18 cellular contexts compared by ENCODE assay signal in the genomic region with DNA sequence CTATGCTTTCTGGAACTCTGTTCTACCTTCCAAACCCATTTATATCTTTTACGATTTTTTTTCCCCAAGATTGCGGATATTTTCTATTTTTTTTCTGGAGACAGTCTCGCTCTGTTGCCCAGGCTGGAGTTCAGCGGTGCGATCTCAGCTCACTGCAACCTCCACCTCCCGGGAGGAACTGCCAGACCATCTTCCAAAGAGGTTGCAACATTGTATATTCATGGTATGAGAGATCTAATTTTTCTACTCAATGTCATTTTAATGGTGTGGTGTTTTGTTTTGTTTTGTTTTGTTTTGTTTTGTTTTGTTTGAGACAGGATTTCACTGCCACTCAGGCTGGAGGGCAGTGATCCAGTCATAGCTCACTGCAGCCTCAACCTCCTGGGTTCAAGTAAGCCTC. TPM values are rescaled to one million over a fixed set of nuclear protein-coding genes. Genes with fewer than 3 reads are reported as not detected.
DNase-seq lines count a peak whose midpoint lies in the region; ATAC-seq and TF ChIP-seq lines count a peak whose summit lies in the region.
"Had no signal": no experiment of that assay in that cellular context is flagged by ENCODE, and none has a peak within 500 bp of the region (broad histone marks: within the 10 kb centered on the region; RNA-seq: fewer than 3 reads in every experiment).

No MANE protein-coding gene starts in this region.

- H2AFZ ChIP-seq in GM23338 = 0 out of 2 replicates have a peak overlapping the region, but pooled peaks have one; percentile 28

- H3K9ac ChIP-seq in BLaER1 = no peak overlapping the region

- no peaks in the 10 kb centered on the region for H3K9me3 ChIP-seq in BLaER1

- no peaks in the 10 kb centered on the region for H3K79me2 ChIP-seq in GM23338 (replicated peaks; ENCODE audit: insufficient read depth)

- H3K27me3 Mint-ChIP-seq in GM23338 (ENCODE audit: insufficient read depth, low read depth, poor library complexity) = peaks cover 3% of the 10 kb centered on the region
- H3K27me3 Mint-ChIP-seq in nephron progenitor cell (ENCODE audit: low read depth, poor library complexity) = peaks cover 20% of the 10 kb centered on the region
- H3K27me3 Mint-ChIP-seq in stimulated activated memory B cell treated with anti-CD40 and anti-IgM and Interleukin-4, amounts not matched to agents 10 μg/mL and 1 μg/mL and 100 μg/mL, for 72 hours = peaks cover 14% of the 10 kb centered on the region

- H3K9me3 Mint-ChIP-seq in GM23338 (no peaks in the 10 kb centered on the region), nephron progenitor cell (no peaks in the 10 kb centered on the region)
- H3K9me3 Mint-ChIP-seq in stimulated activated memory B cell treated with anti-CD40 and anti-IgM and Interleukin-4, amounts not matched to agents 10 μg/mL and 1 μg/mL and 100 μg/mL, for 72 hours = no peaks in the 10 kb centered on the region
- H3K9me3 Mint-ChIP-seq: CD4-positive, alpha-beta memory T cell; H9; HFFc6 had no signal

- peak overlapping the region; percentile 14 for H3K4me2 ChIP-seq in BLaER1
- no peak overlapping the region for H3K4me2 ChIP-seq in GM23338

- H3K27ac ChIP-seq in BLaER1 = no peak overlapping the region
- no peak overlapping the region for H3K27ac ChIP-seq in GM23338 (ENCODE audit: low read depth)
- H3K27ac ChIP-seq: 22Rv1 had no signal

- H3K27ac Mint-ChIP-seq in GM23338 = no peak overlapping the region
- H3K27ac Mint-ChIP-seq in nephron progenitor cell = peak overlapping the region; percentile 24
- H3K27ac Mint-ChIP-seq in stimulated activated memory B cell treated with anti-CD40 and anti-IgM and Interleukin-4, amounts not matched to agents 10 μg/mL and 1 μg/mL and 100 μg/mL, for 72 hours = no peak overlapping the region
- H3K27ac Mint-ChIP-seq: B cell; CD4-positive, alpha-beta memory T cell; HFFc6 had no signal

- ATAC-seq in GM23338 (no peak), HG03432 (IDR thresholded peaks at IDR 0.05; ENCODE audit: unreplicated experiment) (no peak)
- ATAC-seq in stimulated activated memory B cell treated with anti-CD40 and anti-IgM and Interleukin-4, amounts not matched to agents 10 μg/mL and 1 μg/mL and 100 μg/mL, for 72 hours = no peak

- H3K27me3 ChIP-seq in BLaER1 = no peaks in the 10 kb centered on the region
- no peaks in the 10 kb centered on the region for H3K27me3 ChIP-seq in GM23338 (ENCODE audit: insufficient read depth)

- H4K20me1 ChIP-seq in BLaER1 (no peaks in the 10 kb centered on the region), GM23338 (replicated peaks; ENCODE audit: insufficient read depth) (no peaks in the 10 kb centered on the region)

- no peak overlapping the region for H3K4me3 Mint-ChIP-seq in GM23338
- no peak overlapping the region for H3K4me3 Mint-ChIP-seq in nephron progenitor cell
- no peak overlapping the region for H3K4me3 Mint-ChIP-seq in stimulated activated memory B cell treated with anti-CD40 and anti-IgM and Interleukin-4, amounts not matched to agents 10 μg/mL and 1 μg/mL and 100 μg/mL, for 72 hours
- H3K4me3 Mint-ChIP-seq: B cell; CD4-positive, alpha-beta memory T cell; H9; HFFc6 had no signal

- H3K36me3 Mint-ChIP-seq in GM23338 (ENCODE audit: low read depth) (no peaks in the 10 kb centered on the region), nephron progenitor cell (ENCODE audit: low read depth) (no peaks in the 10 kb centered on the region)
- no peaks in the 10 kb centered on the region for H3K36me3 Mint-ChIP-seq in stimulated activated memory B cell treated with anti-CD40 and anti-IgM and Interleukin-4, amounts not matched to agents 10 μg/mL and 1 μg/mL and 100 μg/mL, for 72 hours
- H3K36me3 Mint-ChIP-seq: CD4-positive, alpha-beta memory T cell had no signal

- H3K4me1 Mint-ChIP-seq in GM23338 (no peaks in the 10 kb centered on the region), nephron progenitor cell (peaks cover 13% of the 10 kb centered on the region)
- H3K4me1 Mint-ChIP-seq in stimulated activated memory B cell treated with anti-CD40 and anti-IgM and Interleukin-4, amounts not matched to agents 10 μg/mL and 1 μg/mL and 100 μg/mL, for 72 hours = no peaks in the 10 kb centered on the region

- no peaks in the 10 kb centered on the region for H3K9me2 ChIP-seq in GM23338 (ENCODE audit: insufficient read depth)

- H3K36me3 ChIP-seq in BLaER1 = no peaks in the 10 kb centered on the region
- H3K36me3 ChIP-seq in GM23338 (ENCODE audit: insufficient read depth) = no peaks in the 10 kb centered on the region

- DNase-seq in GM23338 (ENCODE audit: low spot score) (no peak), nephron progenitor cell (no peak), renal cortical epithelial cell (ENCODE audit: low read depth) (peak; percentile 19), RPMI8226 (no peak), HCEC 1CT (no peak)
- DNase-seq: C1 segment of cervical spinal cord; CD4-positive, alpha-beta memory T cell; COR-L47; DMS153; DND-41; H9; HFFc6 had no signal

- H3K4me1 ChIP-seq in BLaER1 = peaks cover 10% of the 10 kb centered on the region
- H3K4me1 ChIP-seq in GM23338 (ENCODE audit: insufficient read depth) = no peaks in the 10 kb centered on the region

- TF ChIP-seq CTCF in GM23338 (conservative IDR thresholded peaks at IDR 0.05; ENCODE audit: low read depth in 2 of 2) = no peak
- no peak for TF ChIP-seq CTCF in nephron progenitor cell (IDR thresholded peaks at IDR 0.05)

- H3K4me3 ChIP-seq in BLaER1 (no peak overlapping the region), GM23338 (no peak overlapping the region)

- H3F3A ChIP-seq in GM23338 (replicated peaks; ENCODE audit: low read depth) = no peaks in the 10 kb centered on the region

TF ChIP-seq in GM23338, 12 proteins besides CTCF, POLR2A, EP300 and RAD21 (continues in another document):
- TF ChIP-seq JUNB (IDR thresholded peaks at IDR 0.05; ENCODE audit: unreplicated experiment) = no peak
- no peak for TF ChIP-seq POLR2AphosphoS5 (IDR thresholded peaks at IDR 0.05; ENCODE audit: low read depth)
- TF ChIP-seq, protein P1, sequence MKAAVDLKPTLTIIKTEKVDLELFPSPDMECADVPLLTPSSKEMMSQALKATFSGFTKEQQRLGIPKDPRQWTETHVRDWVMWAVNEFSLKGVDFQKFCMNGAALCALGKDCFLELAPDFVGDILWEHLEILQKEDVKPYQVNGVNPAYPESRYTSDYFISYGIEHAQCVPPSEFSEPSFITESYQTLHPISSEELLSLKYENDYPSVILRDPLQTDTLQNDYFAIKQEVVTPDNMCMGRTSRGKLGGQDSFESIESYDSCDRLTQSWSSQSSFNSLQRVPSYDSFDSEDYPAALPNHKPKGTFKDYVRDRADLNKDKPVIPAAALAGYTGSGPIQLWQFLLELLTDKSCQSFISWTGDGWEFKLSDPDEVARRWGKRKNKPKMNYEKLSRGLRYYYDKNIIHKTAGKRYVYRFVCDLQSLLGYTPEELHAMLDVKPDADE (IDR thresholded peaks at IDR 0.05) = no peak
- no peak for TF ChIP-seq STAT1 (IDR thresholded peaks at IDR 0.05; ENCODE audit: unreplicated experiment)
- no peak for TF ChIP-seq CREB1 (CRISPR knock-in tag; IDR thresholded peaks at IDR 0.05; ENCODE audit: low read depth)
- no peak for TF ChIP-seq EZH2 (IDR thresholded peaks at IDR 0.05; ENCODE audit: low read depth, unreplicated experiment)

RNA-seq across cellular contexts. Expression of a gene that starts 8.5 kb away (rescaled TPM):
- 16.5 and 17.3 TPM in 2 replicates for total RNA-seq in GM23338 (2014; rRNA removed; shearing (Covaris generic))
- 21.8 and 28.1 TPM in 2 replicates for polyA plus RNA-seq in GM23338 (2016; fragmentation: Nextera tagmentation; extraction: Ambion mirVana)
- 1.7 and 12.6 TPM in 2 replicates for total RNA-seq in renal cortical epithelial cell

RNA-seq across cellular contexts. Expression of a gene that starts 30.3 kb away (rescaled TPM):
- 8.0 and 11.7 TPM in 2 replicates for total RNA-seq in GM23338 (2014; rRNA removed; shearing (Covaris generic))
- 3.0 and 3.2 TPM in 2 replicates for polyA plus RNA-seq in GM23338 (2016; fragmentation: Nextera tagmentation; extraction: Ambion mirVana)
- 0.50 and 4.2 TPM in 2 replicates for total RNA-seq in renal cortical epithelial cell
- total RNA-seq: CD4-positive, alpha-beta memory T cell; H4; HFFc6 had no signal
- polyA plus RNA-seq: CD4-positive, alpha-beta memory T cell had no signal

RNA-seq across cellular contexts. Expression of a gene that starts 47.8 kb away (rescaled TPM):
- total RNA-seq in GM23338 (2014; rRNA removed; shearing (Covaris generic)) = 0.56 TPM in 1 of 2 replicates, not detected in the other
- polyA plus RNA-seq in GM23338 (2016; fragmentation: Nextera tagmentation; extraction: Ambion mirVana) = 1.8 and 2.7 TPM in 2 replicates
- 2.8 TPM in 1 of 2 replicates, not detected in the other for total RNA-seq in renal cortical epithelial cell
- total RNA-seq: B cell had no signal
